ENCODE assay signal across 2 cellular contexts in genomic region chr11:10809373-10810199, GRCh38.
TF ChIP-seq lines count a peak whose summit lies in the region.

No MANE protein-coding gene starts in this region.

TF ChIP-seq in WTC11, 78 proteins besides CTCF, POLR2A, EP300 and RAD21 (continues in another document):
- no peak for TF ChIP-seq ZMAT4 (CRISPR knock-in tag; IDR thresholded peaks at IDR 0.05)
- no peak for TF ChIP-seq TEAD4 (CRISPR knock-in tag; IDR thresholded peaks at IDR 0.05)
- TF ChIP-seq CREM (CRISPR knock-in tag; IDR thresholded peaks at IDR 0.05), result peak; percentile 52; the same call in 1 of the 2 replicates
- TF ChIP-seq ZNF512 (CRISPR knock-in tag; IDR thresholded peaks at IDR 0.05; ENCODE audit: borderline replicate concordance), result no peak
- no peak for TF ChIP-seq FOXP4 (CRISPR knock-in tag; IDR thresholded peaks at IDR 0.05)
- TF ChIP-seq JAZF1 (CRISPR knock-in tag; IDR thresholded peaks at IDR 0.05), result no peak
- peak; percentile 23; the same call in 1 of the 2 replicates for TF ChIP-seq MAX (CRISPR knock-in tag; IDR thresholded peaks at IDR 0.05)
- TF ChIP-seq FOXP1 (CRISPR knock-in tag; IDR thresholded peaks at IDR 0.05; ENCODE audit: borderline replicate concordance), result peak; percentile 44; the same call in 1 of the 2 replicates
- peak; percentile 85; the same call in 1 of the 2 replicates for TF ChIP-seq HMGXB4 (CRISPR knock-in tag; IDR thresholded peaks at IDR 0.05)
- no peak for TF ChIP-seq IRF1 (CRISPR knock-in tag; IDR thresholded peaks at IDR 0.05)
- peak; percentile 42; the same call in 1 of the 2 replicates for TF ChIP-seq TEAD1 (CRISPR knock-in tag; IDR thresholded peaks at IDR 0.05)
- 0 out of 2 replicates have a peak, but pooled peaks have one; percentile 69 for TF ChIP-seq TCF7 (CRISPR knock-in tag; IDR thresholded peaks at IDR 0.05; ENCODE audit: low read depth)
- no peak for TF ChIP-seq ZBTB43 (CRISPR knock-in tag; IDR thresholded peaks at IDR 0.05)
- TF ChIP-seq USF2 (CRISPR knock-in tag; IDR thresholded peaks at IDR 0.05), result no peak
- no peak for TF ChIP-seq PREB (CRISPR knock-in tag; IDR thresholded peaks at IDR 0.05; ENCODE audit: borderline replicate concordance)

TF ChIP-seq in endothelial cell of umbilical vein, 7 proteins besides CTCF, POLR2A, EP300 and RAD21:
- TF ChIP-seq EZH2 (IDR thresholded peaks at IDR 0.05; ENCODE audit: borderline replicate concordance, low read depth, low read length, severe bottlenecking), result no peak
- TF ChIP-seq FOS (IDR thresholded peaks at IDR 0.05; ENCODE audit: borderline replicate concordance, insufficient read depth, low read length), result peak; percentile 64
TF ChIP-seq in endothelial cell of umbilical vein: peak in this region for 1.
